ENCODE assay signal across 9 cellular contexts in genomic region chr11:504053-504993, GRCh38. TPM values are rescaled to one million over a fixed set of nuclear protein-coding genes. Genes with fewer than 3 reads are reported as not detected.
DNase-seq lines count a peak whose midpoint lies in the region; ATAC-seq and TF ChIP-seq lines count a peak whose summit lies in the region.
"Had no signal": no experiment of that assay in that cellular context is flagged by ENCODE, and none has a peak within 500 bp of the region (broad histone marks: within the 10 kb centered on the region; RNA-seq: fewer than 3 reads in every experiment).

No MANE protein-coding gene starts in this region.

- no TSS peak for BruUV-seq in mammary epithelial cell (replicated peaks; lab: Mats Ljungman, UMichigan)

- no peak for TF ChIP-seq POLR2A in right lobe of liver (IDR thresholded peaks at IDR 0.05)

- H4K20me1 ChIP-seq in BLaER1 treated with 17β-estradiol and CSF1 and Interleukin-3, amounts not matched to agents 10 nM and 100 nM, result peaks cover 29 to 76% (median 56%) of the 10 kb centered on the region in 11 experiments; a peak in 21 of 22 replicates
- H4K20me1 ChIP-seq in mammary epithelial cell (ENCODE audit: insufficient read depth, low read length), result no peaks in the 10 kb centered on the region

- intact Hi-C loops in mammary epithelial cell (cut with micrococcal nuclease), result loop anchor here (2.0 kb wide), 1 partner anchor 14 kb away; no protein-coding TSS in a partner anchor
- intact Hi-C loops in right lobe of liver (cut with DNase I), result no loop called here
- intact Hi-C loops in tibial artery (cut with DNase I; ENCODE audit: low total_unique reads), result loop anchor here (5.0 kb wide), 1 partner anchor 52 kb away; the partner anchor contains the start of gene PTDSS2

- peak overlapping the region; percentile 73 to 100 (median 94) for H3K4me2 ChIP-seq in BLaER1 treated with 17β-estradiol and CSF1 and Interleukin-3, amounts not matched to agents 10 nM and 100 nM
- peak overlapping the region; percentile 95 for H3K4me2 ChIP-seq in mammary epithelial cell (ENCODE audit: insufficient read depth, low read depth, low read length)

- H3K36me3 ChIP-seq in BLaER1 treated with 17β-estradiol and CSF1 and Interleukin-3, amounts not matched to agents 10 nM and 100 nM, result peaks cover 29 to 51% (median 36%) of the 10 kb centered on the region in 11 experiments
- H3K36me3 ChIP-seq in MG63 (peaks cover 78% of the 10 kb centered on the region), mammary epithelial cell (ENCODE audit: insufficient read depth, low read length) (peaks cover 5% of the 10 kb centered on the region), right lobe of liver (peaks cover 7 to 22% (median 18%) of the 10 kb centered on the region in 4 donors), tibial artery (peaks cover 23 to 40% (median 28%) of the 10 kb centered on the region in 3 donors)

- peak overlapping the region; percentile 38 to 94 (median 56) for H3K4me3 ChIP-seq in BLaER1 treated with 17β-estradiol and CSF1 and Interleukin-3, amounts not matched to agents 10 nM and 100 nM
- H3K4me3 ChIP-seq in MG63, result peak overlapping the region; percentile 91
- H3K4me3 ChIP-seq in mammary epithelial cell (replicated peaks in 1 of 3; ENCODE audit: insufficient read depth in 1 of 3, low read depth in 2 of 3, low read length in 3 of 3), result peak overlapping the region; percentile 39 to 43 (median 39)
- peak overlapping the region; percentile 16 to 45 (median 35) for H3K4me3 ChIP-seq in right lobe of liver
- H3K4me3 ChIP-seq in tibial artery, result peak overlapping the region; percentile 57 to 72

- ATAC-seq in right lobe of liver (no peak), SK-N-SH treated with all-trans-retinoic acid at 6 μM for 48 hours (no peak)
- ATAC-seq: left colon had no signal

- 27% methylated on average over 15 of the region's 72 CpGs for WGBS in mammary epithelial cell (ENCODE audit: low coverage, missing lambda C conversion rate)
- 33% methylated on average over 13 of the region's 72 CpGs for WGBS in right lobe of liver (ENCODE audit: insufficient coverage, low coverage, low lambda C conversion rate, missing lambda C conversion rate)

- peaks cover 68% of the 10 kb centered on the region for H3K79me2 ChIP-seq in mammary epithelial cell (ENCODE audit: insufficient read depth, low read length)

- H2AFZ ChIP-seq in mammary epithelial cell (ENCODE audit: low read depth, low read length), result no peak overlapping the region

- peak overlapping the region; percentile 32 to 100 (median 66) for H3K9ac ChIP-seq in BLaER1 treated with 17β-estradiol and CSF1 and Interleukin-3, amounts not matched to agents 10 nM and 100 nM
- H3K9ac ChIP-seq in mammary epithelial cell (ENCODE audit: insufficient read depth, low read length), result peak overlapping the region; percentile 28

- CTCF ChIA-PET in mammary epithelial cell (lab: Charles Lee; ENCODE audit: low non-redundant PET), result interaction anchor here (0.5 to 0.6 kb wide), 2 partner anchors 15 to 166 kb away, joined by 5 to 21 read pairs; no protein-coding TSS in a partner anchor

- peaks cover 0 to 32% (median 28%) of the 10 kb centered on the region in 11 experiments; a peak in 21 of 22 replicates for H3K27me3 ChIP-seq in BLaER1 treated with 17β-estradiol and CSF1 and Interleukin-3, amounts not matched to agents 10 nM and 100 nM
- H3K27me3 ChIP-seq in MG63, result no peaks in the 10 kb centered on the region
- no peaks in the 10 kb centered on the region for H3K27me3 ChIP-seq in mammary epithelial cell (ENCODE audit: insufficient read depth, low read length)
- no peaks in the 10 kb centered on the region for H3K27me3 ChIP-seq in right lobe of liver
- no peaks in the 10 kb centered on the region for H3K27me3 ChIP-seq in tibial artery

- no peak for TF ChIP-seq CTCF in mammary epithelial cell (conservative IDR thresholded peaks at IDR 0.05 in 1 of 2, IDR thresholded peaks at IDR 0.05 in 1 of 2; ENCODE audit: extremely low read depth in 1 of 2, insufficient read depth in 1 of 2, low read depth in 1 of 2, low read length in 2 of 2)
- TF ChIP-seq CTCF in right lobe of liver (IDR thresholded peaks at IDR 0.05), result no peak
- no peak for TF ChIP-seq CTCF in tibial artery (IDR thresholded peaks at IDR 0.05)

- H3K9me3 ChIP-seq in BLaER1 treated with 17β-estradiol and CSF1 and Interleukin-3, amounts not matched to agents 10 nM and 100 nM (replicated peaks in 1 of 11), result no peaks in the 10 kb centered on the region
- H3K9me3 ChIP-seq in MG63 (no peaks in the 10 kb centered on the region), mammary epithelial cell (replicated peaks; ENCODE audit: insufficient read depth, low read length) (no peaks in the 10 kb centered on the region), right lobe of liver (no peaks in the 10 kb centered on the region), tibial artery (no peaks in the 10 kb centered on the region)

- dilution Hi-C loops in mammary epithelial cell (cut with HindIII; ENCODE audit: low sequenced_read_pairs), result loop anchor here (10.0 to 25.0 kb wide), 2 partner anchors 158 to 310 kb away; partner anchors contain the start of gene PNPLA2

- H3K27ac ChIP-seq in BLaER1 treated with 17β-estradiol and CSF1 and Interleukin-3, amounts not matched to agents 10 nM and 100 nM, result peak overlapping the region in 5 of 11 experiments; percentile 8 to 92 (median 76); a peak in 8 of 22 replicates
- peak overlapping the region; percentile 39 for H3K27ac ChIP-seq in mammary epithelial cell (ENCODE audit: insufficient read depth, low read depth, low read length)
- peak overlapping the region in 2 of 3 donors; percentile 50 to 54 for H3K27ac ChIP-seq in right lobe of liver
- peak overlapping the region; percentile 96 to 99 for H3K27ac ChIP-seq in tibial artery

- DNase-seq in MG63 (peak; percentile 77), mammary epithelial cell (no peak), right lobe of liver (peak in 1 of 3 donors; percentile 38), tibial artery (peak in 1 of 2 donors; percentile 65), NCI-H2081 (lab: John Stamatoyannopoulos, UW) (no peak), superior temporal gyrus (ENCODE audit: extremely low spot score) (no peak)

- H3K4me1 ChIP-seq in BLaER1 treated with 17β-estradiol and CSF1 and Interleukin-3, amounts not matched to agents 10 nM and 100 nM, result peaks cover 35 to 64% (median 40%) of the 10 kb centered on the region in 10 experiments
- H3K4me1 ChIP-seq in mammary epithelial cell (ENCODE audit: insufficient read depth, low read length) (peaks cover 35% of the 10 kb centered on the region), right lobe of liver (peaks cover 0 to 21% (median 8%) of the 10 kb centered on the region in 4 donors), tibial artery (peaks cover 5 to 55% (median 47%) of the 10 kb centered on the region in 4 donors)

- in situ Hi-C loops in mammary epithelial cell (cut with MboI; ENCODE audit: low sequenced_read_pairs in 2 of 2), result loop anchor here in 1 of 2 donors (5.0 kb wide), 1 partner anchor 52 kb away; the partner anchor contains the start of gene PTDSS2

TF ChIP-seq in SK-N-SH treated with all-trans-retinoic acid at 6 μM for 48 hours, 23 proteins besides CTCF, POLR2A, EP300 and RAD21:
- no peak for TF ChIP-seq ZFP30 (CRISPR knock-in tag; IDR thresholded peaks at IDR 0.05)
- no peak for TF ChIP-seq ZFP3 (CRISPR knock-in tag; IDR thresholded peaks at IDR 0.05)
- TF ChIP-seq ISL1 (CRISPR knock-in tag; IDR thresholded peaks at IDR 0.05), result no peak
- no peak for TF ChIP-seq ZNF565 (CRISPR knock-in tag; conservative IDR thresholded peaks at IDR 0.05; ENCODE audit: low read depth)
- no peak for TF ChIP-seq TOX (CRISPR knock-in tag; IDR thresholded peaks at IDR 0.05; ENCODE audit: borderline replicate concordance)
- TF ChIP-seq ESRRG (CRISPR knock-in tag; IDR thresholded peaks at IDR 0.05), result no peak

RNA-seq across cellular contexts. Expression of gene RNH1, which starts 2.7 kb away (rescaled TPM):
- total RNA-seq in MG63 (2014; rRNA removed; shearing (Covaris generic); ENCODE audit: low replicate concordance), result 556 and 832 TPM in 2 replicates
- 100 to 1,000 TPM; 187 to 206 TPM for total RNA-seq in mammary epithelial cell
- polyA plus RNA-seq in mammary epithelial cell, result 122 TPM
- 104 TPM for polyA minus RNA-seq in mammary epithelial cell
- 100 to 1,000 TPM in 2 of 6 experiments, 10 to 100 TPM in 4; 66.4 to 135 (median 76.2) TPM for total RNA-seq in right lobe of liver

RNA-seq across cellular contexts. Expression of gene HRAS, which starts 31.1 kb away (rescaled TPM):
- 78.8 and 207 TPM in 2 replicates for total RNA-seq in MG63 (2014; rRNA removed; shearing (Covaris generic); ENCODE audit: low replicate concordance)
- total RNA-seq in mammary epithelial cell (100 to 1,000 TPM in 1 of 2 donors, 10 to 100 TPM in 1; 36.5 to 194 TPM), right lobe of liver (10 to 100 TPM in 5 of 6 experiments, 1 to 10 TPM in 1; 7.6 to 20.9 (median 14.8) TPM)
- polyA plus RNA-seq in mammary epithelial cell, result 230 TPM
- polyA minus RNA-seq in mammary epithelial cell, result 165 TPM

RNA-seq across cellular contexts. Expression of gene LRRC56, which starts 33.0 kb away (rescaled TPM):
- 0.63 TPM in 1 of 2 replicates, not detected in the other for total RNA-seq in MG63 (2014; rRNA removed; shearing (Covaris generic); ENCODE audit: low replicate concordance)
- total RNA-seq in mammary epithelial cell, result 1 to 10 TPM in 1 of 2 donors, under 1 TPM in 1; 0.50 to 1.2 TPM
- polyA plus RNA-seq in mammary epithelial cell, result 0.35 TPM
- not detected for polyA minus RNA-seq in mammary epithelial cell
- 1 to 10 TPM in 1 of 6 experiments, under 1 TPM in 4, not detected in 1; 0.12 to 1.1 (median 0.71) TPM for total RNA-seq in right lobe of liver

RNA-seq across cellular contexts. Expression of gene PTDSS2, which starts 54.2 kb away (rescaled TPM):
- total RNA-seq in MG63 (2014; rRNA removed; shearing (Covaris generic); ENCODE audit: low replicate concordance), result 30.2 and 43.3 TPM in 2 replicates
- total RNA-seq in mammary epithelial cell, result 10 to 100 TPM; 30.8 to 34.5 TPM
- 32.6 TPM for polyA plus RNA-seq in mammary epithelial cell
- 41.4 TPM for polyA minus RNA-seq in mammary epithelial cell
- 10 to 100 TPM in 4 of 6 experiments, 1 to 10 TPM in 2; 8.4 to 21.9 (median 11.4) TPM for total RNA-seq in right lobe of liver

RNA-seq across cellular contexts. Expression of gene LMNTD2, which starts 56.2 kb away (rescaled TPM):
- total RNA-seq in MG63 (2014; rRNA removed; shearing (Covaris generic); ENCODE audit: low replicate concordance), result 0.20 and 0.30 TPM in 2 replicates
- total RNA-seq in mammary epithelial cell (1 to 10 TPM; 2.3 to 7.6 TPM), right lobe of liver (10 to 100 TPM in 1 of 6 experiments, 1 to 10 TPM in 5; 4.7 to 14.7 (median 7.9) TPM)
- 1.8 TPM for polyA plus RNA-seq in mammary epithelial cell
- not detected for polyA minus RNA-seq in mammary epithelial cell

Comparison
In these comparisons a context has a peak if more than half of its experiments do, and no peak if none do; other contexts are left out.
1. H3K4me3 ChIP-seq: peak in every context shown above with its lines; median percentile 91 in MG63; 64 in tibial artery; 56 in BLaER1 treated with 17β-estradiol and CSF1 and Interleukin-3, amounts not matched to agents 10 nM and 100 nM; 39 in mammary epithelial cell; 35 in right lobe of liver.
2. intact Hi-C loops: an anchor here in mammary epithelial cell (2.0 kb wide) and tibial artery (5.0 kb wide); none called in right lobe of liver.